ENCODE assay signal across 8 cellular contexts in genomic region chr16:75647492-75648264, GRCh38. TPM values are rescaled to one million over a fixed set of nuclear protein-coding genes. Genes with fewer than 3 reads are reported as not detected.
DNase-seq lines count a peak whose midpoint lies in the region; ATAC-seq and TF ChIP-seq lines count a peak whose summit lies in the region.

Gene KARS1 (minus strand): TSS chr16:75647665. CDS start chr16:75647639, 26 bp downstream.
A gene with protein sequence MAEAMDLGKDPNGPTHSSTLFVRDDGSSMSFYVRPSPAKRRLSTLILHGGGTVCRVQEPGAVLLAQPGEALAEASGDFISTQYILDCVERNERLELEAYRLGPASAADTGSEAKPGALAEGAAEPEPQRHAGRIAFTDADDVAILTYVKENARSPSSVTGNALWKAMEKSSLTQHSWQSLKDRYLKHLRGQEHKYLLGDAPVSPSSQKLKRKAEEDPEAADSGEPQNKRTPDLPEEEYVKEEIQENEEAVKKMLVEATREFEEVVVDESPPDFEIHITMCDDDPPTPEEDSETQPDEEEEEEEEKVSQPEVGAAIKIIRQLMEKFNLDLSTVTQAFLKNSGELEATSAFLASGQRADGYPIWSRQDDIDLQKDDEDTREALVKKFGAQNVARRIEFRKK (plus strand): TSS chr16:75647773. CDS start chr16:75647883, 110 bp downstream.

- no peaks in the 10 kb centered on the region for H3K9me3 ChIP-seq in gastroesophageal sphincter

- H3K4me1 ChIP-seq in gastroesophageal sphincter = peaks cover 0 to 74% (median 27%) of the 10 kb centered on the region in 3 donors

- H3K27ac ChIP-seq in gastroesophageal sphincter = peak within 1 kb of the TSS; percentile 91 to 99 (median 96)

- no peaks in the 10 kb centered on the region for H3K9me3 Mint-ChIP-seq in activated naive CD4-positive, alpha-beta T cell treated with anti-CD3 and anti-CD28 coated beads, Interleukin-2, amount 10 ng/mL, durations not matched to agents 7 days and 5 days

- H3K4me1 Mint-ChIP-seq in activated naive CD4-positive, alpha-beta T cell treated with anti-CD3 and anti-CD28 coated beads, Interleukin-2, amount 10 ng/mL, durations not matched to agents 7 days and 5 days = peaks cover 67% of the 10 kb centered on the region

- no peak for TF ChIP-seq CTCF in gastroesophageal sphincter (IDR thresholded peaks at IDR 0.05)

- H3K36me3 Mint-ChIP-seq in activated naive CD4-positive, alpha-beta T cell treated with anti-CD3 and anti-CD28 coated beads, Interleukin-2, amount 10 ng/mL, durations not matched to agents 7 days and 5 days = peaks cover 54% of the 10 kb centered on the region

- CTCF ChIA-PET in HEK293T (lab: Yijun Ruan, JAX) = interaction anchor here (0.6 to 0.7 kb wide), 2 partner anchors 25 to 150 kb away, joined by 3 read pairs; partner anchors contain the start of gene ADAT1
- CTCF ChIA-PET in activated naive CD4-positive, alpha-beta T cell treated with anti-CD3 and anti-CD28 coated beads, Interleukin-2, amount 10 ng/mL, durations not matched to agents 7 days and 5 days (lab: Charles Lee) = interaction anchor here (0.9 to 2.0 kb wide), 4 partner anchors 15 to 184 kb away, joined by 3 to 13 read pairs (median 3); partner anchors contain the start of genes ADAT1 and TMEM170A

- peaks cover 0 to 32% of the 10 kb centered on the region in 2 donors for H3K36me3 ChIP-seq in gastroesophageal sphincter

- TF ChIP-seq EP300 in gastroesophageal sphincter (IDR thresholded peaks at IDR 0.05) = no peak

- peak; percentile 97 for ATAC-seq in gastroesophageal sphincter

- H3K4me3 Mint-ChIP-seq in activated naive CD4-positive, alpha-beta T cell treated with anti-CD3 and anti-CD28 coated beads, Interleukin-2, amount 10 ng/mL, durations not matched to agents 7 days and 5 days = peak within 1 kb of the TSS; percentile 99

- DNase-seq in GF-D8 (lab: John Stamatoyannopoulos, UW) = peak; percentile 81
- peak; percentile 93 for DNase-seq in HEK293T (ENCODE audit: extremely low spot score)
- peak; percentile 91 for DNase-seq in MV-4-11 (lab: John Stamatoyannopoulos, UW)
- peak; percentile 94 for DNase-seq in SK-N-DZ (ENCODE audit: low spot score)
- peak; percentile 96 for DNase-seq in activated naive CD4-positive, alpha-beta T cell treated with anti-CD3 and anti-CD28 coated beads, Interleukin-2, amount 10 ng/mL, durations not matched to agents 7 days and 5 days
- peak; percentile 68 for DNase-seq in non-pigmented ciliary epithelial cell (ENCODE audit: low read depth)
- DNase-seq in superior temporal gyrus (ENCODE audit: extremely low spot score) = peak; percentile 97

- no peaks in the 10 kb centered on the region for H3K27me3 Mint-ChIP-seq in activated naive CD4-positive, alpha-beta T cell treated with anti-CD3 and anti-CD28 coated beads, Interleukin-2, amount 10 ng/mL, durations not matched to agents 7 days and 5 days

- TF ChIP-seq POLR2A in gastroesophageal sphincter (IDR thresholded peaks at IDR 0.05) = peak; percentile 91 to 94

- 0% methylated on average over 13 of the region's 76 CpGs; no CpG with 5 or more reads in 1 of the 2 donors for WGBS in gastroesophageal sphincter (ENCODE audit: low coverage in 1 of 2), 2 donors

- no peaks in the 10 kb centered on the region for H3K27me3 ChIP-seq in gastroesophageal sphincter

- H3K4me3 ChIP-seq in gastroesophageal sphincter = peak within 1 kb of the TSS; percentile 93 to 96

- peak within 1 kb of the TSS; percentile 100 for H3K27ac Mint-ChIP-seq in activated naive CD4-positive, alpha-beta T cell treated with anti-CD3 and anti-CD28 coated beads, Interleukin-2, amount 10 ng/mL, durations not matched to agents 7 days and 5 days

- POLR2A ChIA-PET in HEK293T (lab: Yijun Ruan, JAX) = interaction anchor here (0.8 to 3.0 kb wide), 28 partner anchors 8 to 397 kb away, joined by 3 to 32 read pairs (median 4); partner anchors contain the start of genes ADAT1, CFDP1, CHST6 and GABARAPL2

TF ChIP-seq in HEK293T, 16 proteins besides CTCF, POLR2A, EP300 and RAD21:
- peak; percentile 68 for TF ChIP-seq ELF4 (IDR thresholded peaks at IDR 0.05)
- TF ChIP-seq FOXM1 (IDR thresholded peaks at IDR 0.05; ENCODE audit: borderline replicate concordance) = no peak
- TF ChIP-seq FOXA1 (IDR thresholded peaks at IDR 0.05) = no peak
- peak; percentile 81 for TF ChIP-seq PKNOX1 (IDR thresholded peaks at IDR 0.05)
- TF ChIP-seq BHLHE40 (IDR thresholded peaks at IDR 0.05; ENCODE audit: borderline replicate concordance) = no peak
- no peak for TF ChIP-seq CTBP1 (IDR thresholded peaks at IDR 0.05; ENCODE audit: borderline replicate concordance)
- no peak for TF ChIP-seq FOXK2 (IDR thresholded peaks at IDR 0.05)
- TF ChIP-seq SP1 (IDR thresholded peaks at IDR 0.05) = no peak
- no peak for TF ChIP-seq LEF1 (IDR thresholded peaks at IDR 0.05; ENCODE audit: borderline replicate concordance)
- TF ChIP-seq ZNF384 (IDR thresholded peaks at IDR 0.05) = no peak
- no peak for TF ChIP-seq TARDBP (IDR thresholded peaks at IDR 0.05)
- TF ChIP-seq SUZ12 (IDR thresholded peaks at IDR 0.05) = no peak
- TF ChIP-seq HDGF (IDR thresholded peaks at IDR 0.05; ENCODE audit: borderline replicate concordance) = no peak
- no peak for TF ChIP-seq NFRKB (IDR thresholded peaks at IDR 0.05)
- TF ChIP-seq L3MBTL2 (conservative IDR thresholded peaks at IDR 0.05) = no peak; the same call in 1 of the 2 replicates

RNA-seq across cellular contexts. Expression of gene KARS1, which starts in this region (rescaled TPM):
- polyA plus RNA-seq in SK-N-DZ (2014; cell fraction: cytosol; rRNA removed) = 302 and 330 TPM in 2 replicates
- polyA plus RNA-seq in SK-N-DZ (2014; cell fraction: nucleus; rRNA removed) = 113 and 176 TPM in 2 replicates
- 100 to 1,000 TPM; 118 to 130 (median 121) TPM for total RNA-seq in gastroesophageal sphincter

RNA-seq across cellular contexts. Expression of the second gene that starts in this region (rescaled TPM):
- polyA plus RNA-seq in SK-N-DZ (2014; cell fraction: cytosol; rRNA removed) = 120 and 131 TPM in 2 replicates
- polyA plus RNA-seq in SK-N-DZ (2014; cell fraction: nucleus; rRNA removed) = 64.6 and 72.4 TPM in 2 replicates
- 10 to 100 TPM; 64.3 to 82.2 (median 71.4) TPM for total RNA-seq in gastroesophageal sphincter

Comparison
In these comparisons a context has a peak if more than half of its experiments do, and no peak if none do; other contexts are left out.
1. Peak in every context shown above with its lines: DNase-seq, ATAC-seq, H3K4me3 ChIP-seq and H3K27ac ChIP-seq.